Comparison of ENCODE assay signal across 15 cellular contexts in the genomic region with DNA sequence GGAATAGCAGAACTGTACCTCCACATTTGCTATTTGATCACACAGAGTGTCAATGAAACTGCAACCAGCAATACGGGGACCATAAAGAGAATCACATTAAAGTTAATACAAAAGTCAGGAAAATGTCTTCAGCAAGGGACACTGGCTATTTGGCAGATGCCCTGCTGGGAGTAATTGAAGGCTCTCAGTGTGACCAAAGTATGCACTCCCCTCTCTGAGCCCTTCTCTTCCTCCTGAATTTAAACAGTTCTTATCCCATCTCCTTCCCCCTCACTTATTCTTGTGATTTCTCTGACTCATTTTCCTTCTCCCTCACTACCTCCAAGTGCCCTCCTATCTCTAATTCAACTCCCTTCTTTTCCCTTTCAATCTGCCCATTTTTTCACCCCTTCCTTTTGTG.
DNase-seq lines count a peak whose midpoint lies in the region; ATAC-seq and TF ChIP-seq lines count a peak whose summit lies in the region.
"Had no signal": no experiment of that assay in that cellular context is flagged by ENCODE, and none has a peak within 500 bp of the region (broad histone marks: within the 10 kb centered on the region; RNA-seq: fewer than 3 reads in every experiment).

No MANE protein-coding gene starts in this region.

- DNase-seq in NCI-H2227 treated with DMSO at 0.1 percent for 48 hours (lab: John Stamatoyannopoulos, UW), result peak; percentile 1
- no peak for DNase-seq in NCI-H2227 (lab: John Stamatoyannopoulos, UW; ENCODE audit: unreplicated experiment)
- DNase-seq in NCI-H69 (lab: John Stamatoyannopoulos, UW), result peak; percentile 37
- DNase-seq in iPS-NIHi7 (ENCODE audit: extremely low spot score), result peak; percentile 14
- no peak for DNase-seq in NCI-H345 treated with DMSO at 0.1 percent for 48 hours (lab: John Stamatoyannopoulos, UW; ENCODE audit: unreplicated experiment)
- no peak for DNase-seq in progenitor cell of endocrine pancreas (ENCODE audit: low spot score, unreplicated experiment)
- DNase-seq: AML-193; Caco-2; Calu3; CD4-positive, alpha-beta T cell; CD8-positive, alpha-beta T cell; GF-D8 had no signal

- peaks cover 18% of the 10 kb centered on the region for H3K4me1 Mint-ChIP-seq in progenitor cell of endocrine pancreas (ENCODE audit: low read depth)

- H3K27ac Mint-ChIP-seq in progenitor cell of endocrine pancreas, result no peak overlapping the region
- H3K27ac Mint-ChIP-seq: B cell; CD4-positive, alpha-beta T cell; CD8-positive, alpha-beta T cell had no signal

- no peaks in the 10 kb centered on the region for H3K36me3 Mint-ChIP-seq in progenitor cell of endocrine pancreas (ENCODE audit: insufficient read depth)
- H3K36me3 Mint-ChIP-seq: CD8-positive, alpha-beta T cell had no signal

- ATAC-seq in GM21367 (IDR thresholded peaks at IDR 0.05; ENCODE audit: unreplicated experiment), result no peak
- ATAC-seq: A549; CD8-positive, alpha-beta T cell had no signal

- no peaks in the 10 kb centered on the region for H3K9me3 Mint-ChIP-seq in progenitor cell of endocrine pancreas (ENCODE audit: low read depth)
- H3K9me3 Mint-ChIP-seq: CD4-positive, alpha-beta T cell; CD8-positive, alpha-beta T cell had no signal

- no peak for TF ChIP-seq CTCF in progenitor cell of endocrine pancreas (IDR thresholded peaks at IDR 0.05; ENCODE audit: unreplicated experiment)

- H3K27me3 Mint-ChIP-seq in progenitor cell of endocrine pancreas, result peaks cover 7% of the 10 kb centered on the region
- H3K27me3 Mint-ChIP-seq: CD4-positive, alpha-beta T cell had no signal

- no peak overlapping the region for H3K4me3 Mint-ChIP-seq in progenitor cell of endocrine pancreas (ENCODE audit: low read depth)
- H3K4me3 Mint-ChIP-seq: B cell; CD4-positive, alpha-beta T cell; CD8-positive, alpha-beta T cell had no signal

Comparison
In these comparisons a context has a peak if more than half of its experiments do, and no peak if none do; other contexts are left out.
1. DNase-seq: peak in NCI-H2227 treated with DMSO at 0.1 percent for 48 hours (single experiment), NCI-H69 (single experiment) and iPS-NIHi7 (single experiment); none in NCI-H2227 (single experiment), NCI-H345 treated with DMSO at 0.1 percent for 48 hours (single experiment) and progenitor cell of endocrine pancreas (single experiment).